In the genomic region with DNA sequence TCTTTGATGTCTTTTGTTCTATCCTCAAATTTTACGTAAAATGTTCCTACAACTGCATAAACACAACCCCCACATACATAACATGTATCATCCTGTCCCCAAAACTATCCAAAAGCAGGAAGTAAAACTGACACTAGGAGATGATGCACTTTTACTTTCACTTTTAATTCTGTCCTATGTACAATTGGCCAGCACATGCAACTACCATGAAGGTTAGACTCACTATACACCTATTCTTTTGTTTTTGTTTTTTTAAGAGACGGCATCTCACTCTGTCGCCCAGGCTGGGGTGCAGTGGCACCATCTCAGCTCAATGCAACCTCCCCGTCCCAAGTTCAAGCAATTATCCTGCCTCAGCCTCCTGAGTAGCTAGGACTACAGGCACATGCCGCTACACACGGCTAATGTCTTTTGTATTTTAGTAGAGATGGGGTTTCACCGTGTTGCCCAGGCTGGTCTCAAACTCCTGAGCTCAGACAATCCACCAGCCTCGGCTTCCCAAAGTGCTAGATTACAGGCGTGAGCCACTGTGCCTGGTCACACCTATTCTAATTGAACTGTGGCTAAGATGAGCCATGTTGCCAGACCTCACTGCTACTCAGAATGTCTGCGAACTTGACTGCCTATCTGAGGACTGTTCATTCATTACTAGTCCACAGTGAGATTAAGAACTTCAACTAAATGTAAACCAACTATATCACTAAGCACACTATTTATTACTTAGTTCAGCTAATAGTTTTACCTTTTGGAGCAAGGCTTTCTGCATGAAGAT, we compare ENCODE assay signal across 8 cellular contexts. TPM values are rescaled to one million over a fixed set of nuclear protein-coding genes. Genes with fewer than 3 reads are reported as not detected.
DNase-seq lines count a peak whose midpoint lies in the region; ATAC-seq and TF ChIP-seq lines count a peak whose summit lies in the region.

No MANE protein-coding gene starts in this region.

- no peak overlapping the region for H3K4me2 ChIP-seq in H9 (ENCODE audit: insufficient read depth, insufficient read length, low read length)

- no peak overlapping the region for H4K5ac ChIP-seq in H9 (ENCODE audit: insufficient read length, low read depth, low read length)

- H2BK15ac ChIP-seq in H9 (ENCODE audit: low read depth, low read length): no peak overlapping the region

- no peak overlapping the region for H3K56ac ChIP-seq in H9 (ENCODE audit: insufficient read length, low read depth, low read length)

- H3K4me3 ChIP-seq in choroid plexus epithelial cell (ENCODE audit: low read depth, low read length): no peak overlapping the region

- ATAC-seq in GM19328 (IDR thresholded peaks at IDR 0.05; ENCODE audit: unreplicated experiment): peak; percentile 92
- ATAC-seq in HG03196 (IDR thresholded peaks at IDR 0.05; ENCODE audit: unreplicated experiment): peak; percentile 94
- ATAC-seq in natural killer cell: peak; percentile 93 to 97 (median 97)

- no peaks in the 10 kb centered on the region for H3K9me3 ChIP-seq in H9 (ENCODE audit: control insufficient read depth, low read depth, low read length)

- H3K14ac ChIP-seq in H9 (ENCODE audit: insufficient read depth, low read length): no peak overlapping the region

- no peak overlapping the region for H2AK5ac ChIP-seq in H9 (ENCODE audit: insufficient read length, low read length)

- H2BK12ac ChIP-seq in H9 (ENCODE audit: insufficient read length, low read depth, low read length): no peak overlapping the region

- H3K23ac ChIP-seq in H9 (ENCODE audit: insufficient read length, low read depth, low read length): no peak overlapping the region

- no peak overlapping the region for H2BK20ac ChIP-seq in H9 (ENCODE audit: low read depth, low read length, poor library complexity, severe bottlenecking)

- no peak overlapping the region for H3K4ac ChIP-seq in H9 (ENCODE audit: low read depth, low read length)

- peak; percentile 50 for DNase-seq in SKM-1 (lab: John Stamatoyannopoulos, UW; ENCODE audit: unreplicated experiment)
- peak; percentile 51 for DNase-seq in choroid plexus epithelial cell (ENCODE audit: low read depth)
- peak; percentile 19 for DNase-seq in natural killer cell
- DNase-seq in H9: no peak
- DNase-seq in NCI-H82 treated with DMSO at 0.1 percent for 48 hours (lab: John Stamatoyannopoulos, UW; ENCODE audit: unreplicated experiment): no peak

- no peaks in the 10 kb centered on the region for H3K27me3 Mint-ChIP-seq in natural killer cell (ENCODE audit: low read depth in 2 of 2)
- no peaks in the 10 kb centered on the region for H3K27me3 Mint-ChIP-seq in H9 (ENCODE audit: low read depth)

- H3K27ac Mint-ChIP-seq in natural killer cell (peak overlapping the region; percentile 76 to 91), H9 (peak overlapping the region in 1 of 3 experiments; percentile 20; a peak in 1 of 7 replicates)

- no peak overlapping the region for H3K9ac ChIP-seq in H9 (ENCODE audit: extremely low read depth, insufficient read length, low read length)

- H3K79me1 ChIP-seq in H9 (ENCODE audit: insufficient read depth, low read depth, low read length, poor library complexity, severe bottlenecking): no peaks in the 10 kb centered on the region

- no peaks in the 10 kb centered on the region for H3K79me2 ChIP-seq in H9 (ENCODE audit: insufficient read depth, low read length)

- H3K4me1 Mint-ChIP-seq in natural killer cell: peaks cover 6 to 13% of the 10 kb centered on the region in 2 donors
- no peaks in the 10 kb centered on the region for H3K4me1 Mint-ChIP-seq in H9

- no peak overlapping the region for H2BK120ac ChIP-seq in H9 (ENCODE audit: low read depth, low read length, poor library complexity, severe bottlenecking)

- H3K36me3 Mint-ChIP-seq in natural killer cell (no peaks in the 10 kb centered on the region), H9 (ENCODE audit: insufficient read depth in 1 of 3, low read depth in 3 of 3) (peaks cover 6 to 19% (median 18%) of the 10 kb centered on the region in 3 experiments; a peak in 6 of 7 replicates)

- no peaks in the 10 kb centered on the region for H3K27me3 ChIP-seq in H9 (ENCODE audit: insufficient read depth, low read length)

- intact Hi-C loops in natural killer cell (cut with micrococcal nuclease): loop anchor here (1.0 to 5.0 kb wide), 2 partner anchors 162 to 236 kb away; partner anchors contain the start of gene SOAT1

- H3K4me1 ChIP-seq in H9 (ENCODE audit: insufficient read depth, low read length): no peaks in the 10 kb centered on the region

- no peak for TF ChIP-seq CTCF in C4-2B (conservative IDR thresholded peaks at IDR 0.05)
- TF ChIP-seq CTCF in choroid plexus epithelial cell (conservative IDR thresholded peaks at IDR 0.05; ENCODE audit: low read depth, low read length): no peak
- no peak for TF ChIP-seq CTCF in natural killer cell (IDR thresholded peaks at IDR 0.05)
- TF ChIP-seq CTCF in H9 (conservative IDR thresholded peaks at IDR 0.05): no peak

- no peaks in the 10 kb centered on the region for H3K23me2 ChIP-seq in H9 (ENCODE audit: insufficient read length, low read depth, low read length, poor library complexity, severe bottlenecking)

- WGBS in H9 (ENCODE audit: extremely low coverage, insufficient read length, low lambda C conversion rate): no CpG with 5 or more reads among the region's 10 CpGs

- H3K27ac ChIP-seq in C4-2B: peak overlapping the region; percentile 63
- no peak overlapping the region for H3K27ac ChIP-seq in H9 (ENCODE audit: insufficient read length, low read depth, low read length)

- H3T11ph ChIP-seq in H9 (ENCODE audit: low read length): no peak overlapping the region

- no peak overlapping the region for H2AFZ ChIP-seq in H9 (ENCODE audit: low read length)

- no peak overlapping the region for H2BK5ac ChIP-seq in H9 (ENCODE audit: insufficient read length, low read length)

- no peak overlapping the region for H4K8ac ChIP-seq in H9 (replicated peaks; ENCODE audit: insufficient read length, low read depth, low read length)

- H3K18ac ChIP-seq in H9 (ENCODE audit: insufficient read length, low read depth, low read length): no peak overlapping the region

- H3K4me3 Mint-ChIP-seq in natural killer cell: peak overlapping the region; percentile 72
- H3K4me3 Mint-ChIP-seq in H9: no peak overlapping the region

- H4K91ac ChIP-seq in H9 (ENCODE audit: insufficient read length, low read depth, low read length): no peak overlapping the region

- peaks cover 0 to 2% of the 10 kb centered on the region in 2 donors for H3K9me3 Mint-ChIP-seq in natural killer cell
- H3K9me3 Mint-ChIP-seq in H9: peaks cover 0 to 3% of the 10 kb centered on the region in 2 experiments; a peak in 2 of 5 replicates

- H4K20me1 ChIP-seq in H9 (ENCODE audit: control insufficient read depth, insufficient read depth, insufficient read length): no peaks in the 10 kb centered on the region

RNA-seq across cellular contexts. Expression of gene TOR3A, which starts 48.0 kb away (rescaled TPM):
- total RNA-seq in natural killer cell: 10 to 100 TPM; 22.7 to 33.3 (median 29.0) TPM
- total RNA-seq in H9 (2021): 25.6 and 27.3 TPM in 2 replicates

Comparison
In these comparisons a context has a peak if more than half of its experiments do, and no peak if none do; other contexts are left out.
1. DNase-seq: peak in SKM-1 (single experiment), choroid plexus epithelial cell (single experiment) and natural killer cell (single experiment); none in H9 (single experiment) and NCI-H82 treated with DMSO at 0.1 percent for 48 hours (single experiment).
2. Peak in every context shown above with its lines, with median percentiles within 50 percentile points of each other: ATAC-seq.